In the genomic region with DNA sequence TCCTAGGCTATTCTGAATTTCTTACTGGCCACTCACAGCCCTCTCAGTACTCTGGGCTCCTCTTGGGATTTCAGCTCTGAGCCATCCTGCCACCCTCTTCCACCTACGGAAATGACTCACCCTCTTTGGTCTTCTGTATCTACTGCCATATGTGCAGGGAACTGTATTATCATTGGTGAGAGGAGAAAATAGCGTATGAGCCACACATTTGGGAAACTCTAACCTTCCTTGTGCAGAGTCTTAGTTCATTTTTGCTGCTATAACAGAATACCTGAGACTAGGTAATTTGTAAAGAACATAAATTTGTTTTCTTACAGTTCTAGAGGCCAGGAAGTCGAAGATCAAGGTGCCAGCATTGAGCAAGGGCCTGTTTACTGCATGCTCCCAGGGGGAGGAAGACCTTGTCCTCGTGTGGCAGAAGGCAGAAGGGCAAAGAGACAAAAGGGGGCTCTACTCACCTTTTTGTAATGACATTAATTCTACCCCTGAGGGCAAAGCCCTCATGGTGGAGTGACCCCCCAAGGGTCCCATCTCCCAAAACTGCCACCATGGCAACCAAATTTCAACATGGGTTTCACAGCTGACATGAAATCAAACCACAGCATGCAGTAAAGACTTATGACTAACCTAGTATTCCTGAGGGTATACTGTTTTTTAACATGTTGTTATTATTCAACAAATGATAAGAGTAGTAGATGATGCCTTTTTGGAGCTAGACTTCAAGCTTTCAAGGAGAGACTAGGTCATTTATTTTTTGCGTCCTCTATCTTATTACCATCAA, we compare ENCODE assay signal across 9 cellular contexts.
DNase-seq lines count a peak whose midpoint lies in the region; ATAC-seq, FAIRE-seq and TF ChIP-seq lines count a peak whose summit lies in the region.
"Had no signal": no experiment of that assay in that cellular context is flagged by ENCODE, and none has a peak within 500 bp of the region (broad histone marks: within the 10 kb centered on the region; RNA-seq: fewer than 3 reads in every experiment).

No MANE protein-coding gene starts in this region.

- dilution Hi-C loops in endothelial cell of umbilical vein (cut with MboI; ENCODE audit: extremely low pct_ligation_motif_present, low sequenced_read_pairs), result no loop called here

- H3K9me3 Mint-ChIP-seq in activated naive CD4-positive, alpha-beta T cell treated with anti-CD3 and anti-CD28 coated beads, Interleukin-2, amount 50 U/mL, for 24 hours, result peaks cover 5% of the 10 kb centered on the region

- no peak for DNase-seq in activated naive CD4-positive, alpha-beta T cell (lab: John Stamatoyannopoulos, UW)
- DNase-seq in RKO (ENCODE audit: low spot score) (peak; percentile 77), endothelial cell of umbilical vein (ENCODE audit: low read depth, low spot score) (peak; percentile 66), stromal cell of bone marrow (ENCODE audit: low read depth) (peak; percentile 83), germinal center (ENCODE audit: low spot score) (no peak), head of caudate nucleus (no peak)

- peak overlapping the region; percentile 14 for H3K4me2 ChIP-seq in endothelial cell of umbilical vein (ENCODE audit: insufficient read depth, low read length)

- no TSS peak for BruUV-seq in endothelial cell of umbilical vein (replicated peaks; lab: Mats Ljungman, UMichigan)

- H3K9me3 ChIP-seq in endothelial cell of umbilical vein (replicated peaks; ENCODE audit: control insufficient read depth, insufficient read depth, low read length), result no peaks in the 10 kb centered on the region

- H3K4me3 ChIP-seq in endothelial cell of umbilical vein (replicated peaks in 1 of 3; ENCODE audit: insufficient read depth in 1 of 3, low read depth in 1 of 3, low read length in 3 of 3), result no peak overlapping the region

- no peak for TF ChIP-seq POLR2A in endothelial cell of umbilical vein (IDR thresholded peaks at IDR 0.05; ENCODE audit: low read depth, low read length)

- H3K4me3 Mint-ChIP-seq in activated naive CD4-positive, alpha-beta T cell treated with anti-CD3 and anti-CD28 coated beads, Interleukin-2, amount 50 U/mL, for 24 hours, result peak overlapping the region; percentile 58

- peak; percentile 67 for FAIRE-seq in endothelial cell of umbilical vein (lab: Jason Lieb, UNC)
- FAIRE-seq: G401.6 had no signal

- H3K27ac ChIP-seq in endothelial cell of umbilical vein (ENCODE audit: insufficient read depth, low read depth, low read length), result peak overlapping the region; percentile 14

- no peak for TF ChIP-seq CTCF in endothelial cell of umbilical vein (IDR thresholded peaks at IDR 0.05; ENCODE audit: extremely low read depth in 1 of 2, insufficient read depth in 1 of 2, low read depth in 1 of 2, low read length in 2 of 2)

- no peaks in the 10 kb centered on the region for H4K20me1 ChIP-seq in endothelial cell of umbilical vein (replicated peaks; ENCODE audit: control insufficient read depth, extremely low read depth, insufficient read depth, low read length)

- H3K79me2 ChIP-seq in endothelial cell of umbilical vein (ENCODE audit: control insufficient read depth, insufficient read depth, low read length), result peaks cover 2% of the 10 kb centered on the region

- H3K36me3 Mint-ChIP-seq in activated naive CD4-positive, alpha-beta T cell treated with anti-CD3 and anti-CD28 coated beads, Interleukin-2, amount 50 U/mL, for 24 hours, result peaks cover 20% of the 10 kb centered on the region

- POLR2A ChIA-PET in endothelial cell of umbilical vein (lab: Charles Lee), result no interaction called here

- no peaks in the 10 kb centered on the region for H3K27me3 Mint-ChIP-seq in activated naive CD4-positive, alpha-beta T cell treated with anti-CD3 and anti-CD28 coated beads, Interleukin-2, amount 50 U/mL, for 24 hours

- H3K9me1 ChIP-seq in endothelial cell of umbilical vein (replicated peaks; ENCODE audit: control insufficient read depth, extremely low read depth, insufficient read depth, low read length), result no peaks in the 10 kb centered on the region

- peaks cover 74% of the 10 kb centered on the region for H3K4me1 Mint-ChIP-seq in activated naive CD4-positive, alpha-beta T cell treated with anti-CD3 and anti-CD28 coated beads, Interleukin-2, amount 50 U/mL, for 24 hours

- H3K36me3 ChIP-seq in endothelial cell of umbilical vein (ENCODE audit: control insufficient read depth in 2 of 2, extremely low read depth in 1 of 2, insufficient read depth in 2 of 2, low read length in 2 of 2), result no peaks in the 10 kb centered on the region

- CTCF ChIA-PET in endothelial cell of umbilical vein (lab: Charles Lee), result interaction anchor here (0.9 to 4.5 kb wide), 4 partner anchors 13 to 73 kb away, joined by 3 to 15 read pairs (median 3); no protein-coding TSS in a partner anchor

- no peaks in the 10 kb centered on the region for H3K27me3 ChIP-seq in endothelial cell of umbilical vein (ENCODE audit: control insufficient read depth in 2 of 2, insufficient read depth in 2 of 2, low read length in 2 of 2)

- intact Hi-C loops in endothelial cell of umbilical vein (cut with micrococcal nuclease) (no loop called here), head of caudate nucleus (cut with DNase I) (no loop called here)

- peaks cover 24% of the 10 kb centered on the region for H3K4me1 ChIP-seq in endothelial cell of umbilical vein (ENCODE audit: control insufficient read depth, extremely low read depth, insufficient read depth, low read length)

- H3K9ac ChIP-seq in endothelial cell of umbilical vein (replicated peaks; ENCODE audit: extremely low read depth, insufficient read depth, low read length), result no peak overlapping the region

- no peak for ATAC-seq in HG02970 (IDR thresholded peaks at IDR 0.05; ENCODE audit: low FRiP score, unreplicated experiment)

- H2AFZ ChIP-seq in endothelial cell of umbilical vein (ENCODE audit: low read depth, low read length), result no peak overlapping the region

- H3K27ac Mint-ChIP-seq in activated naive CD4-positive, alpha-beta T cell treated with anti-CD3 and anti-CD28 coated beads, Interleukin-2, amount 50 U/mL, for 24 hours, result peak overlapping the region; percentile 31

TF ChIP-seq in endothelial cell of umbilical vein, 7 proteins besides CTCF, POLR2A, EP300 and RAD21:
- no peak for TF ChIP-seq MYC (IDR thresholded peaks at IDR 0.05; ENCODE audit: low read depth, low read length)
- no peak for TF ChIP-seq GATA2 (IDR thresholded peaks at IDR 0.05; ENCODE audit: insufficient read depth, insufficient read length, low read depth, low read length)
- TF ChIP-seq FOS (IDR thresholded peaks at IDR 0.05; ENCODE audit: borderline replicate concordance, insufficient read depth, low read length), result peak; percentile 93
- TF ChIP-seq POLR2AphosphoS5 (IDR thresholded peaks at IDR 0.05; ENCODE audit: insufficient read depth, low read depth, low read length), result no peak
- TF ChIP-seq JUN (IDR thresholded peaks at IDR 0.05; ENCODE audit: borderline replicate concordance, insufficient read depth, insufficient read length, low read depth), result peak; percentile 78

Comparison
In these comparisons a context has a peak if more than half of its experiments do, and no peak if none do; other contexts are left out.
1. DNase-seq: peak in RKO (single experiment), endothelial cell of umbilical vein (single experiment) and stromal cell of bone marrow (single experiment); none in activated naive CD4-positive, alpha-beta T cell (0 of 4), germinal center (single experiment) and head of caudate nucleus (0 of 42).